Comparison of ENCODE assay signal across 19 cellular contexts in genomic region chr3:24538891-24539290, GRCh38. TPM values are rescaled to one million over a fixed set of nuclear protein-coding genes. Genes with fewer than 3 reads are reported as not detected.
DNase-seq lines count a peak whose midpoint lies in the region; ATAC-seq and TF ChIP-seq lines count a peak whose summit lies in the region.
"Had no signal": no experiment of that assay in that cellular context is flagged by ENCODE, and none has a peak within 500 bp of the region (broad histone marks: within the 10 kb centered on the region; RNA-seq: fewer than 3 reads in every experiment).

No MANE protein-coding gene starts in this region.

- POLR2A ChIA-PET in OCI-LY7 (lab: Charles Lee), result no interaction called here

- no peaks in the 10 kb centered on the region for H3K27me3 ChIP-seq in ascending aorta
- no peaks in the 10 kb centered on the region for H3K27me3 ChIP-seq in stomach
- H3K27me3 ChIP-seq: BLaER1 treated with 17β-estradiol and CSF1 and Interleukin-3, amounts not matched to agents 10 nM and 100 nM had no signal

- H3K36me3 ChIP-seq in ascending aorta (no peaks in the 10 kb centered on the region), mucosa of descending colon (ENCODE audit: low read depth) (no peaks in the 10 kb centered on the region), stomach (no peaks in the 10 kb centered on the region), OCI-LY7 (ENCODE audit: insufficient read depth, low read length) (no peaks in the 10 kb centered on the region)
- H3K36me3 ChIP-seq: BLaER1 treated with 17β-estradiol and CSF1 and Interleukin-3, amounts not matched to agents 10 nM and 100 nM had no signal

- H3K4me3 ChIP-seq in ascending aorta, result no peak overlapping the region
- no peak overlapping the region for H3K4me3 ChIP-seq in mucosa of descending colon
- no peak overlapping the region for H3K4me3 ChIP-seq in stomach
- H3K4me3 ChIP-seq in OCI-LY7 (ENCODE audit: low read depth, low read length, poor library complexity, severe bottlenecking), result no peak overlapping the region
- H3K4me3 ChIP-seq: A549; BLaER1 treated with 17β-estradiol and CSF1 and Interleukin-3, amounts not matched to agents 10 nM and 100 nM had no signal

- no peak overlapping the region for H3K4me2 ChIP-seq in OCI-LY7 (ENCODE audit: low read length)
- H3K4me2 ChIP-seq: A549; BLaER1 treated with 17β-estradiol and CSF1 and Interleukin-3, amounts not matched to agents 10 nM and 100 nM; KMS-11 had no signal

- intact Hi-C loops in ascending aorta (cut with DNase I) (no loop called here), left cardiac atrium (cut with DNase I) (no loop called here), mucosa of descending colon (cut with DNase I, micrococcal nuclease) (no loop called here), stomach (cut with DNase I; ENCODE audit: low total_unique reads) (no loop called here), Calu3 (cut with micrococcal nuclease; ENCODE audit: unreplicated experiment) (no loop called here), OCI-LY7 (cut with micrococcal nuclease; ENCODE audit: unreplicated experiment) (no loop called here)

- DNase-seq in ascending aorta (ENCODE audit: low spot score in 2 of 2) (peak in 1 of 2 donors; percentile 63), left cardiac atrium (peak; percentile 26), mucosa of descending colon (peak in 2 of 3 donors; percentile 46 to 75), stomach (peak; percentile 83), germinal center (ENCODE audit: low spot score) (no peak), Calu3 (no peak), OCI-LY7 (ENCODE audit: low spot score) (no peak)
- no peak for DNase-seq in activated CD8-positive, alpha-beta memory T cell treated with anti-CD3 and anti-CD28 coated beads, Interleukin-2, amount 50 U/mL, for 48 hours
- DNase-seq: CD8-positive, alpha-beta memory T cell; DND-41; HFFc6; NCI-H1048; NCI-H1436 treated with DMSO at 0.1 percent for 48 hours; NCI-H2081; NCI-H510A; NCI-H82 had no signal

- no peak overlapping the region for H3K27ac Mint-ChIP-seq in Calu3 (ENCODE audit: unreplicated experiment)
- H3K27ac Mint-ChIP-seq: CD8-positive, alpha-beta memory T cell; HFFc6 had no signal

- 32 to 57% (median 54%) methylated on average over 2 of the region's 2 CpGs for WGBS in stomach, 5 donors

- no peak for TF ChIP-seq POLR2A in stomach (IDR thresholded peaks at IDR 0.05)

- H3K4me1 Mint-ChIP-seq in Calu3 (ENCODE audit: low read depth, unreplicated experiment), result peaks cover 9% of the 10 kb centered on the region
- H3K4me1 Mint-ChIP-seq: CD8-positive, alpha-beta memory T cell had no signal

- no peaks in the 10 kb centered on the region for H3K27me3 Mint-ChIP-seq in Calu3 (ENCODE audit: unreplicated experiment)

- H2AFZ ChIP-seq in OCI-LY7 (ENCODE audit: low read length), result no peak overlapping the region

- no peaks in the 10 kb centered on the region for H4K20me1 ChIP-seq in OCI-LY7 (ENCODE audit: insufficient read depth, low read length)
- H4K20me1 ChIP-seq: BLaER1 treated with 17β-estradiol and CSF1 and Interleukin-3, amounts not matched to agents 10 nM and 100 nM had no signal

- H3K79me2 ChIP-seq in OCI-LY7 (ENCODE audit: insufficient read depth, low read depth, low read length), result no peaks in the 10 kb centered on the region

- H3K9me2 ChIP-seq in OCI-LY7 (ENCODE audit: insufficient read depth, low read length), result no peaks in the 10 kb centered on the region

- H3K9me3 Mint-ChIP-seq in Calu3 (ENCODE audit: low read depth, unreplicated experiment), result no peaks in the 10 kb centered on the region

- H3K9me3 ChIP-seq in ascending aorta (no peaks in the 10 kb centered on the region), mucosa of descending colon (no peaks in the 10 kb centered on the region), stomach (no peaks in the 10 kb centered on the region), OCI-LY7 (ENCODE audit: low read length) (no peaks in the 10 kb centered on the region)
- H3K9me3 ChIP-seq: A549; BLaER1 treated with 17β-estradiol and CSF1 and Interleukin-3, amounts not matched to agents 10 nM and 100 nM had no signal

- TF ChIP-seq EP300 in stomach (IDR thresholded peaks at IDR 0.05), result no peak

- peaks cover 0 to 5% of the 10 kb centered on the region in 2 donors for H3K4me1 ChIP-seq in ascending aorta
- no peaks in the 10 kb centered on the region for H3K4me1 ChIP-seq in mucosa of descending colon (ENCODE audit: low read depth)
- H3K4me1 ChIP-seq in stomach, result peaks cover 0 to 5% (median 0%) of the 10 kb centered on the region in 4 donors
- no peaks in the 10 kb centered on the region for H3K4me1 ChIP-seq in OCI-LY7 (ENCODE audit: insufficient read depth, low read length, poor library complexity, severe bottlenecking)
- H3K4me1 ChIP-seq: A549 had no signal

- ATAC-seq in left cardiac atrium, result peak; percentile 91
- peak; percentile 92 for ATAC-seq in mucosa of descending colon
- ATAC-seq: A549 had no signal

- no peak overlapping the region for H3K4me3 Mint-ChIP-seq in Calu3 (ENCODE audit: low read depth, unreplicated experiment)
- H3K4me3 Mint-ChIP-seq: CD8-positive, alpha-beta memory T cell; HFFc6 had no signal

- no peaks in the 10 kb centered on the region for H3K36me3 Mint-ChIP-seq in Calu3 (ENCODE audit: insufficient read depth, unreplicated experiment)
- H3K36me3 Mint-ChIP-seq: CD8-positive, alpha-beta memory T cell had no signal

- TF ChIP-seq CTCF in ascending aorta (IDR thresholded peaks at IDR 0.05) (no peak), mucosa of descending colon (IDR thresholded peaks at IDR 0.05) (no peak), stomach (IDR thresholded peaks at IDR 0.05) (no peak), Calu3 (IDR thresholded peaks at IDR 0.05; ENCODE audit: unreplicated experiment) (no peak), OCI-LY7 (conservative IDR thresholded peaks at IDR 0.05; ENCODE audit: low read length) (no peak)

- CTCF ChIA-PET in Calu3 (lab: Charles Lee) (no interaction called here), OCI-LY7 (lab: Charles Lee; ENCODE audit: unreplicated experiment) (no interaction called here)

- H3K27ac ChIP-seq in ascending aorta (peak overlapping the region; percentile 54 to 70), stomach (peak overlapping the region in 3 of 5 donors; percentile 10 to 40 (median 36)), OCI-LY7 (ENCODE audit: low read depth, low read length, poor library complexity, severe bottlenecking) (no peak overlapping the region)
- H3K27ac ChIP-seq: A549; BLaER1 treated with 17β-estradiol and CSF1 and Interleukin-3, amounts not matched to agents 10 nM and 100 nM; KMS-11 had no signal

- BruUV-seq in Calu3 (replicated peaks; lab: Mats Ljungman, UMichigan) (no TSS peak), OCI-LY7 (replicated peaks; lab: Mats Ljungman, UMichigan) (no TSS peak)

RNA-seq across cellular contexts. Expression of gene THRB, which starts 44.2 kb away (rescaled TPM):
- total RNA-seq in ascending aorta (24.7 TPM), left cardiac atrium (10 to 100 TPM in 1 of 2 donors, 1 to 10 TPM in 1; 8.3 to 15.4 TPM), mucosa of descending colon (10 to 100 TPM; 25.1 to 75.5 (median 59.8) TPM), stomach (10 to 100 TPM in 4 of 5 donors, 1 to 10 TPM in 1; 6.1 to 47.3 (median 25.0) TPM), Calu3 (2022) (13.5 and 15.5 TPM in 2 replicates), OCI-LY7 (2022) (not detected in 2 replicates)
- 1 to 10 TPM; 3.6 to 7.1 (median 5.7) TPM for polyA plus RNA-seq in stomach
- not detected in 2 replicates for total RNA-seq in OCI-LY7 (2014; rRNA removed; shearing (Covaris generic))
- total RNA-seq: CD8-positive, alpha-beta memory T cell; HFFc6 had no signal
- polyA plus RNA-seq: CD8-positive, alpha-beta memory T cell had no signal

Comparison
In these comparisons a context has a peak if more than half of its experiments do, and no peak if none do; other contexts are left out.
1. DNase-seq: peak in left cardiac atrium (single experiment), mucosa of descending colon (2 of 3) and stomach (single experiment); none in germinal center (single experiment), Calu3 (single experiment), activated CD8-positive, alpha-beta memory T cell treated with anti-CD3 and anti-CD28 coated beads, Interleukin-2, amount 50 U/mL, for 48 hours (single experiment) and OCI-LY7 (single experiment).
2. RNA of gene THRB, which starts 44.2 kb away (total RNA-seq): 25.1 to 75.5 TPM in mucosa of descending colon, 6.1 to 47.3 TPM in stomach, 24.7 TPM in ascending aorta (single experiment), 8.3 to 15.4 TPM in left cardiac atrium and 13.5 to 15.5 TPM in Calu3; not detected in OCI-LY7; every median in the first group is over 4 times any median in the second.